In genomic region chr2:235712176-235712575, GRCh38 we compare ENCODE assay signal across 15 cellular contexts.
A peak's percentile ranks its signal among the peaks of the same experiment; 100 is the strongest.
DNase-seq lines count a peak whose midpoint lies in the region; ATAC-seq and TF ChIP-seq lines count a peak whose summit lies in the region.
"Had no signal": no experiment of that assay in that cellular context is flagged by ENCODE, and none has a peak within 500 bp of the region (broad histone marks: within the 10 kb centered on the region; RNA-seq: fewer than 3 reads in every experiment).

No MANE protein-coding gene starts in this region.

- H3K27me3 ChIP-seq in dorsolateral prefrontal cortex (no peaks in the 10 kb centered on the region), spleen (replicated peaks in 1 of 7) (no peaks in the 10 kb centered on the region), stomach (no peaks in the 10 kb centered on the region), colonic mucosa (no peaks in the 10 kb centered on the region)

- H3K9ac ChIP-seq in colonic mucosa (ENCODE audit: low read depth in 2 of 2, low read length in 2 of 2) = no peak overlapping the region

- H3K36me3 ChIP-seq in spleen (no peaks in the 10 kb centered on the region), stomach (peaks cover 0 to 27% (median 11%) of the 10 kb centered on the region in 4 donors), colonic mucosa (no peaks in the 10 kb centered on the region)

- no peak for ATAC-seq in GM18909 (IDR thresholded peaks at IDR 0.05; ENCODE audit: poor library complexity, unreplicated experiment)
- ATAC-seq: GM23338 had no signal

- no peak for TF ChIP-seq EP300 in stomach (IDR thresholded peaks at IDR 0.05)

- CTCF ChIA-PET in RWPE1 (lab: Yijun Ruan, JAX) = no interaction called here

- H3K9me3 ChIP-seq in spleen (no peaks in the 10 kb centered on the region), stomach (no peaks in the 10 kb centered on the region), colonic mucosa (no peaks in the 10 kb centered on the region)
- H3K9me3 ChIP-seq: Caco-2 had no signal

- DNase-seq in RWPE1 (ENCODE audit: low spot score) (no peak), dorsolateral prefrontal cortex (no peak), spleen (peak; percentile 58), stomach (no peak), globus pallidus (ENCODE audit: low spot score) (no peak), colonic mucosa (no peak)
- DNase-seq: ACHN; Caco-2; CD4-positive, alpha-beta T cell; GDM1; HCEC 1CT; IMR-90 had no signal

- TF ChIP-seq POLR2A in spleen (IDR thresholded peaks at IDR 0.05) = no peak
- TF ChIP-seq POLR2A in stomach (IDR thresholded peaks at IDR 0.05) = no peak

- intact Hi-C loops in dorsolateral prefrontal cortex (cut with DNase I) = loop anchor here in 1 of 2 donors (5.0 kb wide), 1 partner anchor 40 kb away; no protein-coding TSS in a partner anchor
- intact Hi-C loops in spleen (cut with DNase I; ENCODE audit: low total_unique reads) = no loop called here
- intact Hi-C loops in stomach (cut with DNase I; ENCODE audit: low total_unique reads) = no loop called here
- intact Hi-C loops in colonic mucosa (cut with DNase I) = no loop called here

- TF ChIP-seq CTCF in RWPE1 (conservative IDR thresholded peaks at IDR 0.05; ENCODE audit: low read depth) (no peak), dorsolateral prefrontal cortex (IDR thresholded peaks at IDR 0.05 in 54 of 56, conservative IDR thresholded peaks at IDR 0.05 in 2 of 56; ENCODE audit: low read depth in 1 of 56, partially characterized antibody in 56 of 56) (no peak), spleen (IDR thresholded peaks at IDR 0.05 in 8 of 11, conservative IDR thresholded peaks at IDR 0.05 in 3 of 11) (no peak), stomach (IDR thresholded peaks at IDR 0.05) (no peak), colonic mucosa (IDR thresholded peaks at IDR 0.05) (no peak)

- POLR2A ChIA-PET in RWPE1 (lab: Yijun Ruan, JAX; ENCODE audit: low non-redundant PET) = no interaction called here

- WGBS in spleen, 5 donors = 75 to 95% (median 91%) methylated on average over 6 of the region's 6 CpGs
- WGBS in stomach, 5 donors = 89 to 100% (median 95%) methylated on average over 2 to 6 of the region's 6 CpGs

- no peaks in the 10 kb centered on the region for H3K4me1 ChIP-seq in spleen
- H3K4me1 ChIP-seq in stomach = peaks cover 8 to 35% (median 12%) of the 10 kb centered on the region in 4 donors
- H3K4me1 ChIP-seq in colonic mucosa = no peaks in the 10 kb centered on the region

- peak overlapping the region in 1 of 59 donors; percentile 4 for H3K4me3 ChIP-seq in dorsolateral prefrontal cortex
- H3K4me3 ChIP-seq in spleen = no peak overlapping the region
- no peak overlapping the region for H3K4me3 ChIP-seq in stomach
- H3K4me3 ChIP-seq in colonic mucosa = no peak overlapping the region
- H3K4me3 ChIP-seq: GM23338 had no signal

- peak overlapping the region; percentile 88; the same call in 1 of the 2 replicates for H3K27ac ChIP-seq in RWPE1
- H3K27ac ChIP-seq in dorsolateral prefrontal cortex = peak overlapping the region in 58 of 59 donors; percentile 2 to 93 (median 76)
- H3K27ac ChIP-seq in spleen = no peak overlapping the region
- H3K27ac ChIP-seq in stomach = no peak overlapping the region
- no peak overlapping the region for H3K27ac ChIP-seq in colonic mucosa
- H3K27ac ChIP-seq: C4-2B had no signal

Comparison
In these comparisons a context has a peak if more than half of its experiments do, and no peak if none do; other contexts are left out.
1. H3K27ac ChIP-seq: peak in RWPE1 (single experiment) and dorsolateral prefrontal cortex (58 of 59); none in spleen (0 of 8), stomach (0 of 5) and colonic mucosa (single experiment).